In genomic region chr14:96802963-96803362, GRCh38 we compare ENCODE assay signal across 21 cellular contexts.
"Had no signal": no experiment of that assay in that cellular context is flagged by ENCODE, and none has a peak within 500 bp of the region (broad histone marks: within the 10 kb centered on the region; RNA-seq: fewer than 3 reads in every experiment).

No MANE protein-coding gene starts in this region.

- ATAC-seq: Panc1, PC-3, SK-N-SH treated with all-trans-retinoic acid at 6 μM for 48 hours had no signal

- DNase-seq: Karpas-422, KG1, MM.1S, NCI-H1092 treated with DMSO at 0.1 percent for 48 hours, NCI-H1436, NCI-H187, NCI-H2029, NCI-H2081 treated with DMSO at 0.1 percent for 48 hours, NCI-H2171, NCI-H226, NCI-H446, NCI-H510A, NCI-H524 treated with DMSO at 0.1 percent for 48 hours, NCI-H69, NCI-H774, PC-3, SHP77, SJCRH30 had no signal

- H3K9me3 ChIP-seq: SJCRH30 had no signal

- H3K4me3 ChIP-seq: SJCRH30 had no signal

- H3K27me3 ChIP-seq: SJCRH30 had no signal

- H3K27ac ChIP-seq: RWPE1, SJCRH30 had no signal
